ENCODE assay signal across 9 cellular contexts in genomic region chr19:47230921-47231214, GRCh38. TPM values are rescaled to one million over a fixed set of nuclear protein-coding genes. Genes with fewer than 3 reads are reported as not detected.
DNase-seq lines count a peak whose midpoint lies in the region; TF ChIP-seq lines count a peak whose summit lies in the region.
"Had no signal": no experiment of that assay in that cellular context is flagged by ENCODE, and none has a peak within 500 bp of the region (broad histone marks: within the 10 kb centered on the region; RNA-seq: fewer than 3 reads in every experiment).

A gene with protein sequence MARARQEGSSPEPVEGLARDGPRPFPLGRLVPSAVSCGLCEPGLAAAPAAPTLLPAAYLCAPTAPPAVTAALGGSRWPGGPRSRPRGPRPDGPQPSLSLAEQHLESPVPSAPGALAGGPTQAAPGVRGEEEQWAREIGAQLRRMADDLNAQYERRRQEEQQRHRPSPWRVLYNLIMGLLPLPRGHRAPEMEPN (minus strand): TSS chr19:47231199. CDS start chr19:47228431, 2,768 bp downstream.

- no peak for TF ChIP-seq EP300 in esophagus muscularis mucosa (IDR thresholded peaks at IDR 0.05)

- peak within 1 kb of the TSS; percentile 69 for H3K4me3 Mint-ChIP-seq in progenitor cell of endocrine pancreas (ENCODE audit: low read depth)

- intact Hi-C loops in esophagus muscularis mucosa (cut with DNase I) = no loop called here

- H3K36me3 ChIP-seq in Peyer's patch = no peaks in the 10 kb centered on the region
- H3K36me3 ChIP-seq in esophagus muscularis mucosa = no peaks in the 10 kb centered on the region

- no peak for TF ChIP-seq CTCF in GM12864 (IDR thresholded peaks at IDR 0.05; ENCODE audit: low read depth, low read length, missing control alignments)
- no peak for TF ChIP-seq CTCF in Peyer's patch (IDR thresholded peaks at IDR 0.05)
- TF ChIP-seq CTCF in esophagus muscularis mucosa (IDR thresholded peaks at IDR 0.05) = no peak
- TF ChIP-seq CTCF in progenitor cell of endocrine pancreas (IDR thresholded peaks at IDR 0.05; ENCODE audit: unreplicated experiment) = no peak

- H3K9me3 Mint-ChIP-seq in progenitor cell of endocrine pancreas (ENCODE audit: low read depth) = no peaks in the 10 kb centered on the region

- peak within 1 kb of the TSS; percentile 91 for H3K27ac Mint-ChIP-seq in progenitor cell of endocrine pancreas

- peaks cover under 1% of the 10 kb centered on the region for H3K27me3 Mint-ChIP-seq in progenitor cell of endocrine pancreas

- H3K27me3 ChIP-seq in Peyer's patch = no peaks in the 10 kb centered on the region
- peaks cover 0 to 3% (median 0%) of the 10 kb centered on the region in 4 donors for H3K27me3 ChIP-seq in esophagus muscularis mucosa

- peaks cover 17% of the 10 kb centered on the region for H3K4me1 Mint-ChIP-seq in progenitor cell of endocrine pancreas (ENCODE audit: low read depth)

- peak within 1 kb of the TSS; percentile 97 to 100 (median 99) for H3K27ac ChIP-seq in Peyer's patch
- H3K27ac ChIP-seq in esophagus muscularis mucosa (replicated peaks in 1 of 4) = peak within 1 kb of the TSS; percentile 97 to 100 (median 98)

- WGBS in esophagus muscularis mucosa = no CpG with 5 or more reads among the region's 43 CpGs

- H3K36me3 Mint-ChIP-seq in progenitor cell of endocrine pancreas (ENCODE audit: insufficient read depth) = no peaks in the 10 kb centered on the region

- TF ChIP-seq POLR2A in Peyer's patch (IDR thresholded peaks at IDR 0.05) = peak in 1 of 2 donors; percentile 21
- TF ChIP-seq POLR2A in esophagus muscularis mucosa (IDR thresholded peaks at IDR 0.05; ENCODE audit: low read depth) = no peak

- H3K4me1 ChIP-seq in Peyer's patch (peaks cover 4 to 55% (median 29%) of the 10 kb centered on the region in 4 donors), esophagus muscularis mucosa (peaks cover 31 to 63% (median 60%) of the 10 kb centered on the region in 4 donors)

- DNase-seq in GM12864 (ENCODE audit: low read depth) = no peak
- no peak for DNase-seq in Peyer's patch
- DNase-seq in esophagus muscularis mucosa (ENCODE audit: extremely low spot score) = no peak
- DNase-seq in progenitor cell of endocrine pancreas (ENCODE audit: low spot score, unreplicated experiment) = no peak
- DNase-seq in DMS53 (lab: John Stamatoyannopoulos, UW) = no peak
- no peak for DNase-seq in NOMO-1 (lab: John Stamatoyannopoulos, UW; ENCODE audit: unreplicated experiment in 2 of 2)
- no peak for DNase-seq in cerebellum (ENCODE audit: low spot score)
- DNase-seq in stimulated activated CD4-positive, alpha-beta T cell treated with anti-CD3 and anti-CD28 coated beads, Interleukin-2, amount 100 ng/mL, for 24 hours = no peak
- DNase-seq: NCI-H187 had no signal

- H3K4me3 ChIP-seq in GM12864 (ENCODE audit: low read depth, low read length) = peak within 1 kb of the TSS; percentile 71
- peak within 1 kb of the TSS; percentile 76 to 99 (median 90) for H3K4me3 ChIP-seq in Peyer's patch
- H3K4me3 ChIP-seq in esophagus muscularis mucosa = peak within 1 kb of the TSS; percentile 67 to 99 (median 86)

- H3K9me3 ChIP-seq in Peyer's patch (no peaks in the 10 kb centered on the region), esophagus muscularis mucosa (no peaks in the 10 kb centered on the region)

RNA-seq across cellular contexts. Expression of the gene that starts here (rescaled TPM):
- total RNA-seq in Peyer's patch (10 to 100 TPM in 1 of 4 donors, 1 to 10 TPM in 3; 4.1 to 10.0 (median 5.5) TPM), esophagus muscularis mucosa (10 to 100 TPM in 2 of 4 donors, 1 to 10 TPM in 2; 5.0 to 21.3 (median 11.5) TPM), progenitor cell of endocrine pancreas (18.3 and 23.5 TPM in 2 replicates), cerebellum (2.2 TPM)
